ENCODE assay signal across 9 cellular contexts in genomic region chr13:111110054-111110453, GRCh38.
"Had no signal": no experiment of that assay in that cellular context is flagged by ENCODE, and none has a peak within 500 bp of the region (broad histone marks: within the 10 kb centered on the region; RNA-seq: fewer than 3 reads in every experiment).

No MANE protein-coding gene starts in this region.

- H3K36me3 ChIP-seq: HAP-1 had no signal

- H3K4me3 ChIP-seq: GM23248, HAP-1 had no signal

- DNase-seq: GM23248, GOT3, H7, HFFc6, KBM-7 had no signal

- ATAC-seq: HCT116, HepG2 had no signal

- H3K9me3 ChIP-seq: HAP-1 had no signal

- H3K27ac ChIP-seq: GM23248, HL-60 had no signal

- H3K4me1 ChIP-seq: HAP-1 had no signal
